In the genomic region with DNA sequence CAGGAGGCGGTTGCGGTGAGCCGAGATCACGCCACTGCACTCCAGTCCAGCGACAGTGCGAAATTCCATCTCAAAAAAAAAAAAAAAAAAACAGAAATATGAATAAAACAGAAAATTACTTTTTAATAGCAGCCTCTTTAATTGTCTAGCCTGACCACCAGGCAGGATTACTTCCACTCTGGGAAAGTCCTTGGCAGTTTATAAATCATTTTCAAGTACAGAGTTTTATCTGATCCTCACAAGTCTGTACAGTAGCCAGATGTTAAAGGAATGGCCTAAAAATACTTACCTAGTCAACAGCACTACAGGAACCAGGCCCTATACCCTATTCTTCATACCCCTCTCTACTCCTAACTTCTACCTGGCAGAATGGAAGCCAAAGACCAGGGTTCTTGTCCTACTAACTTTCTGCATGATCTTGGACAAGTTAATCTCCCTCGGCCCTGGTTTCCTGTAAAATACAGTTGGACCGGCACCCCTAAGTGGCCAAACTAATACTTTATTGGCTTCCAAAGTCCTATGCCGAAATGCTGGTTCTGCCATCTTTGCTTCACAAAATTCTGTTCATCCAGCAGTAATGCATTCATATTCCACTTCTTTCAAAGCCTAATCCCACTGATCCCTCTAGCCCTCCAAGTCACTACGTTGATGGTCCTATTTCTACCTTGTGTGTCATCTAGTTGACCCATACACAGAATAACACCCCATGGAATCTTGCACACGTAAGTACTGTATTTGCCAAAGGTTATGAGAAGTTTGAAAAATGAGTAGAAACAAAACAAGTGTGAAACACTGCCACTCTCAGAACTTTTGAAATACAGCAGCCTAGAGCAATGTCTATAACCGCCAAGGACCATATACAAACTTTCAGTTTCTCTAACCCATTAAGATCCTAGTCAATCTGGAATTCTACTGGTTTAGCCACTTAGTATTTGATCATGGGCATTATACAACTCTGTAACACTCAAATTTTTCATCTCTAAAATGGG, we compare ENCODE assay signal across 8 cellular contexts. TPM values are rescaled to one million over a fixed set of nuclear protein-coding genes. Genes with fewer than 3 reads are reported as not detected.
DNase-seq lines count a peak whose midpoint lies in the region; ATAC-seq and TF ChIP-seq lines count a peak whose summit lies in the region.

No MANE protein-coding gene starts in this region.

- TF ChIP-seq POLR2A in testis (IDR thresholded peaks at IDR 0.05), result no peak

- H3K27me3 Mint-ChIP-seq in activated CD4-positive, alpha-beta T cell treated with anti-CD3 and anti-CD28 coated beads, Interleukin-2, amount 10 ng/mL, durations not matched to agents 7 days and 5 days, result no peaks in the 10 kb centered on the region
- H3K27me3 Mint-ChIP-seq in activated naive CD8-positive, alpha-beta T cell, result no peaks in the 10 kb centered on the region

- CTCF ChIA-PET in activated CD4-positive, alpha-beta T cell treated with anti-CD3 and anti-CD28 coated beads, Interleukin-2, amount 10 ng/mL, durations not matched to agents 7 days and 5 days (lab: Charles Lee), result interaction anchor here (0.6 kb wide), 1 partner anchor 42 kb away, joined by 3 read pairs; no protein-coding TSS in a partner anchor

- H3K27ac ChIP-seq in testis, result peak overlapping the region in 1 of 2 donors; percentile 95

- H3K4me1 ChIP-seq in testis, result peaks cover 31% of the 10 kb centered on the region

- H3K4me1 Mint-ChIP-seq in activated CD4-positive, alpha-beta T cell treated with anti-CD3 and anti-CD28 coated beads, Interleukin-2, amount 10 ng/mL, durations not matched to agents 7 days and 5 days, result peaks cover 53% of the 10 kb centered on the region
- peaks cover 55% of the 10 kb centered on the region for H3K4me1 Mint-ChIP-seq in activated naive CD8-positive, alpha-beta T cell (ENCODE audit: low read depth)

- 56 to 57% methylated on average over 12 of the region's 12 CpGs for WGBS in testis, 2 donors

- H3K9me3 ChIP-seq in testis, result no peaks in the 10 kb centered on the region

- peak overlapping the region; percentile 90 to 94 for H3K4me3 ChIP-seq in testis

- H3K36me3 ChIP-seq in testis (ENCODE audit: low read depth, missing control alignments), result no peaks in the 10 kb centered on the region

- POLR2A ChIA-PET in activated CD4-positive, alpha-beta T cell treated with anti-CD3 and anti-CD28 coated beads, Interleukin-2, amount 10 ng/mL, durations not matched to agents 7 days and 5 days (lab: Charles Lee), result interaction anchor here (1.0 kb wide), 1 partner anchor 16 kb away, joined by 3 read pairs; no protein-coding TSS in a partner anchor

- no peaks in the 10 kb centered on the region for H3K27me3 ChIP-seq in testis

- peak overlapping the region; percentile 99 for H3K27ac Mint-ChIP-seq in activated CD4-positive, alpha-beta T cell treated with anti-CD3 and anti-CD28 coated beads, Interleukin-2, amount 10 ng/mL, durations not matched to agents 7 days and 5 days
- H3K27ac Mint-ChIP-seq in activated naive CD8-positive, alpha-beta T cell, result peak overlapping the region; percentile 95

- no peaks in the 10 kb centered on the region for H3K9me3 Mint-ChIP-seq in activated CD4-positive, alpha-beta T cell treated with anti-CD3 and anti-CD28 coated beads, Interleukin-2, amount 10 ng/mL, durations not matched to agents 7 days and 5 days
- H3K9me3 Mint-ChIP-seq in activated naive CD8-positive, alpha-beta T cell (ENCODE audit: low read depth), result no peaks in the 10 kb centered on the region

- peak overlapping the region; percentile 86 for H3K4me3 Mint-ChIP-seq in activated CD4-positive, alpha-beta T cell treated with anti-CD3 and anti-CD28 coated beads, Interleukin-2, amount 10 ng/mL, durations not matched to agents 7 days and 5 days
- H3K4me3 Mint-ChIP-seq in activated naive CD8-positive, alpha-beta T cell, result peak overlapping the region; percentile 94

- DNase-seq in activated CD4-positive, alpha-beta T cell treated with anti-CD3 and anti-CD28 coated beads, Interleukin-2, amount 10 ng/mL, durations not matched to agents 7 days and 5 days, result no peak
- no peak for DNase-seq in activated CD4-positive, alpha-beta T cell treated with anti-CD3 and anti-CD28 coated beads for 48 hours
- DNase-seq in iris pigment epithelial cell (ENCODE audit: low read depth), result peak; percentile 26
- DNase-seq in testis, result no peak

- no peak for ATAC-seq in esophagus mucosa
- no peak for ATAC-seq in GM21515 (IDR thresholded peaks at IDR 0.05; ENCODE audit: unreplicated experiment)
- no peak for ATAC-seq in HG03025 (IDR thresholded peaks at IDR 0.05; ENCODE audit: low FRiP score, unreplicated experiment)

- TF ChIP-seq CTCF in testis (IDR thresholded peaks at IDR 0.05), result no peak

- intact Hi-C loops in testis (cut with DNase I; ENCODE audit: low total_unique reads), result no loop called here

- H3K36me3 Mint-ChIP-seq in activated CD4-positive, alpha-beta T cell treated with anti-CD3 and anti-CD28 coated beads, Interleukin-2, amount 10 ng/mL, durations not matched to agents 7 days and 5 days (ENCODE audit: low read depth), result peaks cover 50% of the 10 kb centered on the region
- peaks cover 11% of the 10 kb centered on the region for H3K36me3 Mint-ChIP-seq in activated naive CD8-positive, alpha-beta T cell

RNA-seq across cellular contexts. Expression of gene EIF2S2, which starts 1.7 kb away (rescaled TPM):
- total RNA-seq in activated CD4-positive, alpha-beta T cell treated with anti-CD3 and anti-CD28 coated beads, Interleukin-2, amount 10 ng/mL, durations not matched to agents 7 days and 5 days, result 10 to 100 TPM; 84.7 to 92.9 TPM
- total RNA-seq in testis (10 to 100 TPM; 41.9 to 45.4 TPM), esophagus mucosa (56.0 TPM)
- polyA plus RNA-seq in testis (ENCODE audit: insufficient read depth, low read depth, low replicate concordance), result 48.9 TPM
